Comparison of ENCODE assay signal across 1 cellular context in the genomic region with DNA sequence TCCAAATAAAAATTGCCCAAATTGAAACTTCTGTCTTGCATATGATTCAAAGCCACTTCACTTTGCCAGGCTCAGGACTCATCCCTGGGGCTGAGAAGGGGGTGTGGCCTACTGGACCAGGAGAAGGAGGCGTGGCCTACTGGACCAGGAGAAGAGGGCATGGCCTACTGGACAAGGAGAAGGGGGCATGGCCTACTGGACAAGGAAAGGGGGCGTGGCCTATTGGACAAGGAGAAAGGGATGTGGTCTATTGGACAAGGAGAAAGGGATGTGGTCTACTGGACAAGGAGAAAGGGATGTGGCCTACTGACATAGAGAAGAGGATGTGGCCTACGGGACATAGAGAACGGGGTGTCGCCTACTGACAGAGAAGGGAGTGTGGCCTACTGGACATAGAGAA.
TF ChIP-seq lines count a peak whose summit lies in the region.

No MANE protein-coding gene starts in this region.

TF ChIP-seq in GM23338, 12 proteins besides CTCF, POLR2A, EP300 and RAD21 (continued from another document):
- TF ChIP-seq JUNB (IDR thresholded peaks at IDR 0.05; ENCODE audit: unreplicated experiment) (no peak), ZNF331 (CRISPR knock-in tag; IDR thresholded peaks at IDR 0.05; ENCODE audit: low read depth) (no peak), EZH2 (IDR thresholded peaks at IDR 0.05; ENCODE audit: low read depth, unreplicated experiment) (no peak), EZH2phosphoT487 (IDR thresholded peaks at IDR 0.05; ENCODE audit: unreplicated experiment) (no peak), NANOG (IDR thresholded peaks at IDR 0.05; ENCODE audit: borderline replicate concordance) (no peak), STAT1 (IDR thresholded peaks at IDR 0.05; ENCODE audit: unreplicated experiment) (no peak), CREB1 (CRISPR knock-in tag; IDR thresholded peaks at IDR 0.05; ENCODE audit: low read depth) (no peak)
- TF ChIP-seq, protein P1, sequence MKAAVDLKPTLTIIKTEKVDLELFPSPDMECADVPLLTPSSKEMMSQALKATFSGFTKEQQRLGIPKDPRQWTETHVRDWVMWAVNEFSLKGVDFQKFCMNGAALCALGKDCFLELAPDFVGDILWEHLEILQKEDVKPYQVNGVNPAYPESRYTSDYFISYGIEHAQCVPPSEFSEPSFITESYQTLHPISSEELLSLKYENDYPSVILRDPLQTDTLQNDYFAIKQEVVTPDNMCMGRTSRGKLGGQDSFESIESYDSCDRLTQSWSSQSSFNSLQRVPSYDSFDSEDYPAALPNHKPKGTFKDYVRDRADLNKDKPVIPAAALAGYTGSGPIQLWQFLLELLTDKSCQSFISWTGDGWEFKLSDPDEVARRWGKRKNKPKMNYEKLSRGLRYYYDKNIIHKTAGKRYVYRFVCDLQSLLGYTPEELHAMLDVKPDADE (IDR thresholded peaks at IDR 0.05): no peak
- TF ChIP-seq, protein P2, sequence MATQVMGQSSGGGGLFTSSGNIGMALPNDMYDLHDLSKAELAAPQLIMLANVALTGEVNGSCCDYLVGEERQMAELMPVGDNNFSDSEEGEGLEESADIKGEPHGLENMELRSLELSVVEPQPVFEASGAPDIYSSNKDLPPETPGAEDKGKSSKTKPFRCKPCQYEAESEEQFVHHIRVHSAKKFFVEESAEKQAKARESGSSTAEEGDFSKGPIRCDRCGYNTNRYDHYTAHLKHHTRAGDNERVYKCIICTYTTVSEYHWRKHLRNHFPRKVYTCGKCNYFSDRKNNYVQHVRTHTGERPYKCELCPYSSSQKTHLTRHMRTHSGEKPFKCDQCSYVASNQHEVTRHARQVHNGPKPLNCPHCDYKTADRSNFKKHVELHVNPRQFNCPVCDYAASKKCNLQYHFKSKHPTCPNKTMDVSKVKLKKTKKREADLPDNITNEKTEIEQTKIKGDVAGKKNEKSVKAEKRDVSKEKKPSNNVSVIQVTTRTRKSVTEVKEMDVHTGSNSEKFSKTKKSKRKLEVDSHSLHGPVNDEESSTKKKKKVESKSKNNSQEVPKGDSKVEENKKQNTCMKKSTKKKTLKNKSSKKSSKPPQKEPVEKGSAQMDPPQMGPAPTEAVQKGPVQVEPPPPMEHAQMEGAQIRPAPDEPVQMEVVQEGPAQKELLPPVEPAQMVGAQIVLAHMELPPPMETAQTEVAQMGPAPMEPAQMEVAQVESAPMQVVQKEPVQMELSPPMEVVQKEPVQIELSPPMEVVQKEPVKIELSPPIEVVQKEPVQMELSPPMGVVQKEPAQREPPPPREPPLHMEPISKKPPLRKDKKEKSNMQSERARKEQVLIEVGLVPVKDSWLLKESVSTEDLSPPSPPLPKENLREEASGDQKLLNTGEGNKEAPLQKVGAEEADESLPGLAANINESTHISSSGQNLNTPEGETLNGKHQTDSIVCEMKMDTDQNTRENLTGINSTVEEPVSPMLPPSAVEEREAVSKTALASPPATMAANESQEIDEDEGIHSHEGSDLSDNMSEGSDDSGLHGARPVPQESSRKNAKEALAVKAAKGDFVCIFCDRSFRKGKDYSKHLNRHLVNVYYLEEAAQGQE (IDR thresholded peaks at IDR 0.05; ENCODE audit: unreplicated experiment): no peak
